In genomic region chr16:11909653-11910551, GRCh38 we compare ENCODE assay signal across 12 cellular contexts. TPM values are rescaled to one million over a fixed set of nuclear protein-coding genes. Genes with fewer than 3 reads are reported as not detected.
DNase-seq lines count a peak whose midpoint lies in the region; ATAC-seq and TF ChIP-seq lines count a peak whose summit lies in the region.
"Had no signal": no experiment of that assay in that cellular context is flagged by ENCODE, and none has a peak within 500 bp of the region (broad histone marks: within the 10 kb centered on the region; RNA-seq: fewer than 3 reads in every experiment).

No MANE protein-coding gene starts in this region.

- no peak overlapping the region for H4K12ac ChIP-seq in trophoblast cell (ENCODE audit: low read depth, low read length)

- no peaks in the 10 kb centered on the region for H3K9me3 Mint-ChIP-seq in activated CD8-positive, alpha-beta memory T cell treated with anti-CD3 and anti-CD28 coated beads, Interleukin-2, amount 10 ng/mL, durations not matched to agents 7 days and 5 days (ENCODE audit: low read depth)

- no peak overlapping the region for H4K8ac ChIP-seq in trophoblast cell (ENCODE audit: low read depth, low read length)

- peaks cover 49% of the 10 kb centered on the region for H3K36me3 ChIP-seq in BLaER1
- peaks cover 5 to 6% of the 10 kb centered on the region in 2 experiments for H3K36me3 ChIP-seq in trophoblast cell (ENCODE audit: control insufficient read depth in 1 of 2, insufficient read depth in 2 of 2, low read length in 2 of 2)

- no peak overlapping the region for H3K4me3 Mint-ChIP-seq in activated CD8-positive, alpha-beta memory T cell treated with anti-CD3 and anti-CD28 coated beads, Interleukin-2, amount 10 ng/mL, durations not matched to agents 7 days and 5 days

- in situ Hi-C loops in astrocyte of the spinal cord (cut with HindIII; ENCODE audit: low sequenced_read_pairs), result no loop called here

- H3K36me3 Mint-ChIP-seq in activated CD8-positive, alpha-beta memory T cell treated with anti-CD3 and anti-CD28 coated beads, Interleukin-2, amount 10 ng/mL, durations not matched to agents 7 days and 5 days, result peaks cover 47% of the 10 kb centered on the region

- H2AK5ac ChIP-seq in trophoblast cell (ENCODE audit: low read length), result no peak overlapping the region

- CTCF ChIA-PET in activated CD8-positive, alpha-beta memory T cell treated with anti-CD3 and anti-CD28 coated beads, Interleukin-2, amount 10 ng/mL, durations not matched to agents 7 days and 5 days (lab: Charles Lee), result interaction anchor here (0.6 kb wide), 1 partner anchor 113 kb away, joined by 3 read pairs; the partner anchor contains the start of gene ZC3H7A

- H3K23ac ChIP-seq in trophoblast cell (ENCODE audit: low read length), result no peak overlapping the region

- H3K4ac ChIP-seq in trophoblast cell (ENCODE audit: low read depth, low read length), result peak overlapping the region; percentile 90

- ATAC-seq in GM19467 (IDR thresholded peaks at IDR 0.05; ENCODE audit: unreplicated experiment), result no peak
- no peak for ATAC-seq in activated CD8-positive, alpha-beta memory T cell treated with anti-CD3 and anti-CD28 coated beads, Interleukin-2, amount 10 ng/mL, durations not matched to agents 7 days and 5 days

- H3K4me1 ChIP-seq in BLaER1 (peaks cover 53% of the 10 kb centered on the region), trophoblast cell (ENCODE audit: control insufficient read depth in 1 of 2, insufficient read depth in 2 of 2, low read length in 2 of 2) (peaks cover 5 to 7% of the 10 kb centered on the region in 2 experiments)

- H3K27me3 ChIP-seq in BLaER1, result no peaks in the 10 kb centered on the region
- H3K27me3 ChIP-seq in trophoblast cell (ENCODE audit: insufficient read depth, low read length), result no peaks in the 10 kb centered on the region

- H3K27ac Mint-ChIP-seq in activated CD8-positive, alpha-beta memory T cell treated with anti-CD3 and anti-CD28 coated beads, Interleukin-2, amount 10 ng/mL, durations not matched to agents 7 days and 5 days, result no peak overlapping the region

- no peak overlapping the region; the same call in 1 of the 2 replicates for H3K9ac ChIP-seq in BLaER1
- H3K9ac ChIP-seq in trophoblast cell (ENCODE audit: low read length), result no peak overlapping the region

- no peak overlapping the region for H3K27ac ChIP-seq in BLaER1
- no peak overlapping the region for H3K27ac ChIP-seq in trophoblast cell (ENCODE audit: low read depth, low read length)

- no peak overlapping the region for H3K18ac ChIP-seq in trophoblast cell (ENCODE audit: low read length)

- no peaks in the 10 kb centered on the region for H3K27me3 Mint-ChIP-seq in activated CD8-positive, alpha-beta memory T cell treated with anti-CD3 and anti-CD28 coated beads, Interleukin-2, amount 10 ng/mL, durations not matched to agents 7 days and 5 days

- peaks cover 2% of the 10 kb centered on the region for H3K79me1 ChIP-seq in trophoblast cell (ENCODE audit: low read length)

- H3K14ac ChIP-seq in trophoblast cell (ENCODE audit: low read length), result no peak overlapping the region

- H2BK12ac ChIP-seq in trophoblast cell (ENCODE audit: low read length), result no peak overlapping the region

- peaks cover 100% of the 10 kb centered on the region for H4K20me1 ChIP-seq in BLaER1

- no CpG with 5 or more reads among the region's 18 CpGs for WGBS in trophoblast cell (ENCODE audit: extremely low coverage, insufficient coverage, insufficient read length)

- H2BK5ac ChIP-seq in trophoblast cell (ENCODE audit: low read depth, low read length, poor library complexity), result no peak overlapping the region

- H3K79me2 ChIP-seq in trophoblast cell (ENCODE audit: control insufficient read depth, insufficient read depth, low read length, poor library complexity), result peaks cover 27% of the 10 kb centered on the region

- H3K4me1 Mint-ChIP-seq in activated CD8-positive, alpha-beta memory T cell treated with anti-CD3 and anti-CD28 coated beads, Interleukin-2, amount 10 ng/mL, durations not matched to agents 7 days and 5 days, result peaks cover 48% of the 10 kb centered on the region

- H3K4me3 ChIP-seq in BLaER1 (no peak overlapping the region), astrocyte of the spinal cord (ENCODE audit: low read depth, low read length) (no peak overlapping the region), trophoblast cell (ENCODE audit: low read depth, low read length) (no peak overlapping the region)

- no peak overlapping the region for H2BK120ac ChIP-seq in trophoblast cell (ENCODE audit: insufficient read depth, low read length, poor library complexity)

- peak overlapping the region; percentile 35; the same call in 1 of the 2 replicates for H3K4me2 ChIP-seq in BLaER1
- H3K4me2 ChIP-seq in trophoblast cell (ENCODE audit: low read length), result no peak overlapping the region

- TF ChIP-seq CTCF in astrocyte of the spinal cord (IDR thresholded peaks at IDR 0.05; ENCODE audit: low read depth, low read length), result no peak

- H4K91ac ChIP-seq in trophoblast cell (ENCODE audit: low read depth, low read length), result no peak overlapping the region

- peak; percentile 11 for DNase-seq in HCEC 1CT
- peak; percentile 61 for DNase-seq in astrocyte of the spinal cord (ENCODE audit: low read depth, low spot score)
- no peak for DNase-seq in trophoblast cell
- DNase-seq in activated CD8-positive, alpha-beta memory T cell treated with anti-CD3 and anti-CD28 coated beads, Interleukin-2, amount 10 ng/mL, durations not matched to agents 7 days and 5 days, result no peak
- no peak for DNase-seq in Kasumi-1 (lab: John Stamatoyannopoulos, UW)
- DNase-seq: activated effector memory CD4-positive, alpha-beta T cell treated with anti-CD3 and anti-CD28 coated beads, Interleukin-2, amount 50 U/mL, for 16 hours; DMS79 treated with DMSO at 0.1 percent for 48 hours; NCI-H69 had no signal

- no peak overlapping the region for H2AFZ ChIP-seq in trophoblast cell (ENCODE audit: insufficient read depth, low read length, poor library complexity)

- no peaks in the 10 kb centered on the region for H3K9me3 ChIP-seq in BLaER1
- H3K9me3 ChIP-seq in trophoblast cell (ENCODE audit: insufficient read depth, low read depth, low read length), result no peaks in the 10 kb centered on the region

RNA-seq across cellular contexts. Expression of gene GSPT1, which starts 5.9 kb away (rescaled TPM):
- 136 and 141 TPM in 2 replicates for polyA plus RNA-seq in trophoblast cell (2013)
- total RNA-seq in activated CD8-positive, alpha-beta memory T cell treated with anti-CD3 and anti-CD28 coated beads, Interleukin-2, amount 10 ng/mL, durations not matched to agents 7 days and 5 days, result 100 to 1,000 TPM; 111 to 176 TPM

RNA-seq across cellular contexts. Expression of gene NPIPB2, which starts 31.9 kb away (rescaled TPM):
- polyA plus RNA-seq in trophoblast cell (2013), result 2.4 and 3.1 TPM in 2 replicates
- total RNA-seq in activated CD8-positive, alpha-beta memory T cell treated with anti-CD3 and anti-CD28 coated beads, Interleukin-2, amount 10 ng/mL, durations not matched to agents 7 days and 5 days, result 10 to 100 TPM; 14.9 to 22.9 TPM

RNA-seq across cellular contexts. Expression of gene TNFRSF17, which starts 55.1 kb away (rescaled TPM):
- polyA plus RNA-seq in trophoblast cell (2013), result not detected in 2 replicates
- total RNA-seq in activated CD8-positive, alpha-beta memory T cell treated with anti-CD3 and anti-CD28 coated beads, Interleukin-2, amount 10 ng/mL, durations not matched to agents 7 days and 5 days, result not detected
- total RNA-seq: T-helper 1 cell treated with Interleukin-12 subunit alpha and Interleukin-12 subunit beta and Interleukin-4 antibody, amounts not matched to agents 30 ng/mL and 1 ng/mL, for 36 hours had no signal
- polyA plus RNA-seq: neural cell had no signal

RNA-seq across cellular contexts. Expression of gene RSL1D1, which starts 58.6 kb away (rescaled TPM):
- 246 and 254 TPM in 2 replicates for polyA plus RNA-seq in trophoblast cell (2013)
- 100 to 1,000 TPM; 128 to 221 TPM for total RNA-seq in activated CD8-positive, alpha-beta memory T cell treated with anti-CD3 and anti-CD28 coated beads, Interleukin-2, amount 10 ng/mL, durations not matched to agents 7 days and 5 days

Comparison
In these comparisons a context has a peak if more than half of its experiments do, and no peak if none do; other contexts are left out.
1. DNase-seq: peak in HCEC 1CT (single experiment) and astrocyte of the spinal cord (single experiment); none in trophoblast cell (0 of 2), activated CD8-positive, alpha-beta memory T cell treated with anti-CD3 and anti-CD28 coated beads, Interleukin-2, amount 10 ng/mL, durations not matched to agents 7 days and 5 days (single experiment) and Kasumi-1 (0 of 2).